ENCODE assay signal across 25 cellular contexts in the genomic region with DNA sequence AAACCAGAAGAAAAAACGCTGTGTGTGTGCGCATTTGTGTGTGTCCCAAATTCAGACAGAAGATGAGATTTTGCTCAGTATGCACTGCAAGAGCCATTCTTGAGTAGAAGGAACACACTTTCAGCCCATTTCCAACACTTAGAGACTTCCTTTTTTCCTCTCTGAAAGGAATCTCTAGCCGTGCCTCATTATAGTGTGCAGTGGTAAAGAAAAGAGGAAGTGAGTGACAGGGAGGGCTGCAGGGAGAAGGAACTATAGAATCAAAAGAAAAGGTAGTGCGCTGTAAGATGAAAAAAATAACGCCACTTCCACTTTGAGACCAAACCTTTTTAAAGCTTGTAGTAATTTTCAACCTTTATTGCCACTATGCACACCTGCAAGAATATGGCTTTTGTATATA.
DNase-seq lines count a peak whose midpoint lies in the region; ATAC-seq, FAIRE-seq and TF ChIP-seq lines count a peak whose summit lies in the region.
"Had no signal": no experiment of that assay in that cellular context is flagged by ENCODE, and none has a peak within 500 bp of the region (broad histone marks: within the 10 kb centered on the region; RNA-seq: fewer than 3 reads in every experiment).

No MANE protein-coding gene starts in this region.

- ATAC-seq in K562 (no peak), HG02588 (IDR thresholded peaks at IDR 0.05; ENCODE audit: unreplicated experiment) (no peak)

- no peaks in the 10 kb centered on the region for H3K9me3 ChIP-seq in OCI-LY3 (ENCODE audit: insufficient read depth, low read length)
- H3K9me3 ChIP-seq in K562 (replicated peaks; ENCODE audit: control insufficient read depth, insufficient read depth, low read depth, low read length) = no peaks in the 10 kb centered on the region
- H3K9me3 ChIP-seq in smooth muscle cell (replicated peaks; ENCODE audit: low read depth) = no peaks in the 10 kb centered on the region
- H3K9me3 ChIP-seq: heart left ventricle, vagina had no signal

- H3K27me3 ChIP-seq in OCI-LY3 (ENCODE audit: low read depth, low read length) (no peaks in the 10 kb centered on the region), K562 (ENCODE audit: control insufficient read depth in 2 of 2, insufficient read depth in 2 of 2, low read length in 2 of 2) (no peaks in the 10 kb centered on the region), smooth muscle cell (ENCODE audit: low read depth) (no peaks in the 10 kb centered on the region)
- H3K27me3 ChIP-seq: cardiac muscle cell, dorsolateral prefrontal cortex, heart left ventricle, vagina had no signal

- no peak for TF ChIP-seq CTCF in OCI-LY3 (IDR thresholded peaks at IDR 0.05; ENCODE audit: low read depth, low read length)
- TF ChIP-seq CTCF in K562 (IDR thresholded peaks at IDR 0.05 in 2 of 3, conservative IDR thresholded peaks at IDR 0.05 in 1 of 3; ENCODE audit: insufficient read depth in 2 of 3, low read depth in 1 of 3, low read length in 3 of 3) = no peak
- no peak for TF ChIP-seq CTCF in smooth muscle cell (IDR thresholded peaks at IDR 0.05; ENCODE audit: borderline replicate concordance, insufficient read depth, poor library complexity, severe bottlenecking)

- H4K20me1 ChIP-seq in OCI-LY3 (ENCODE audit: insufficient read depth, low read length) = no peaks in the 10 kb centered on the region
- no peaks in the 10 kb centered on the region for H4K20me1 ChIP-seq in K562 (replicated peaks; ENCODE audit: control insufficient read depth, insufficient read depth, low read length)
- H4K20me1 ChIP-seq in smooth muscle cell (ENCODE audit: low read depth) = no peaks in the 10 kb centered on the region

- CTCF ChIA-PET in K562 (lab: Yijun Ruan, JAX; ENCODE audit: low intra/inter-chr PET ratio) = no interaction called here

- H3K4me1 ChIP-seq in OCI-LY3 (ENCODE audit: low read length) (peaks cover 10% of the 10 kb centered on the region), K562 (replicated peaks in 1 of 2; ENCODE audit: control insufficient read depth in 2 of 2, insufficient read depth in 2 of 2, low read length in 2 of 2) (no peaks in the 10 kb centered on the region), smooth muscle cell (ENCODE audit: low read depth) (peaks cover 13% of the 10 kb centered on the region)
- H3K4me1 ChIP-seq: heart left ventricle, vagina had no signal

- TF ChIP-seq POLR2A in K562 (conservative IDR thresholded peaks at IDR 0.05) = no peak

- no peak overlapping the region for H2AFZ ChIP-seq in OCI-LY3 (ENCODE audit: low read depth, low read length)
- no peak overlapping the region for H2AFZ ChIP-seq in K562 (ENCODE audit: low read depth, low read length)
- peak overlapping the region; percentile 57 for H2AFZ ChIP-seq in smooth muscle cell (ENCODE audit: low read depth)
- H2AFZ ChIP-seq: PC-9 had no signal

- peak; percentile 85 for DNase-seq in KBM-7
- no peak for DNase-seq in K562 (ENCODE audit: extremely low read depth in 1 of 4, low spot score in 3 of 4)
- no peak for DNase-seq in smooth muscle cell (lab: John Stamatoyannopoulos, UW; ENCODE audit: unreplicated experiment)
- no peak for DNase-seq in ureter (ENCODE audit: low spot score)
- no peak for DNase-seq in ecto neural progenitor cell (ENCODE audit: low spot score)
- DNase-seq: activated CD4-positive, alpha-beta T cell treated with anti-CD3 and anti-CD28 coated beads for 4 hours; activated CD8-positive, alpha-beta memory T cell treated with anti-CD3 and anti-CD28 coated beads, Interleukin-2, amount 50 U/mL, for 48 hours; activated effector memory CD4-positive, alpha-beta T cell treated with anti-CD3 and anti-CD28 coated beads, Interleukin-2, amount 50 U/mL, for 16 hours; COR-L47; dorsolateral prefrontal cortex; heart left ventricle; HFFc6; naive B cell; NCI-H187; NCI-H446 treated with DMSO at 0.1 percent for 48 hours; PC-9; small intestine; stimulated activated CD4-positive, alpha-beta T cell treated with anti-CD3 and anti-CD28 coated beads, Interleukin-4, amount 100 ng/mL, for 4 hours; T1000 had no signal

- in situ Hi-C loops in KBM-7 (cut with MboI; ENCODE audit: low pct_unique_long_range_greater_than_20kb, low sequenced_read_pairs) = no loop called here
- in situ Hi-C loops in K562 (cut with MboI) = no loop called here

- no peak overlapping the region for H3K27ac ChIP-seq in OCI-LY3 (ENCODE audit: low read length)
- H3K27ac ChIP-seq in K562 (ENCODE audit: extremely low read depth, low read depth, low read length) = no peak overlapping the region
- H3K27ac ChIP-seq in smooth muscle cell (ENCODE audit: low read depth) = no peak overlapping the region
- H3K27ac ChIP-seq: cardiac muscle cell, dorsolateral prefrontal cortex, heart left ventricle, PC-9, vagina had no signal

- TF ChIP-seq RAD21 in K562 (CRISPR knock-in tag; conservative IDR thresholded peaks at IDR 0.05 in 1 of 2, IDR thresholded peaks at IDR 0.05 in 1 of 2) = no peak

- 0% methylated on average over 4 of the region's 5 CpGs for WGBS in K562 (ENCODE audit: insufficient coverage, low coverage, missing lambda C conversion rate)
- 68% methylated on average over 5 of the region's 5 CpGs for WGBS in smooth muscle cell (ENCODE audit: low lambda C conversion rate)

- H3K4me3 ChIP-seq in OCI-LY3 (ENCODE audit: low read length) (peak overlapping the region; percentile 33), K562 (no peak overlapping the region), smooth muscle cell (no peak overlapping the region)
- H3K4me3 ChIP-seq: cardiac muscle cell, dorsolateral prefrontal cortex, heart left ventricle, lung, PC-9, vagina had no signal

- H3K36me3 ChIP-seq in OCI-LY3 (replicated peaks; ENCODE audit: low read depth, low read length) (no peaks in the 10 kb centered on the region), K562 (ENCODE audit: control insufficient read depth, insufficient read depth, low read length) (no peaks in the 10 kb centered on the region), smooth muscle cell (ENCODE audit: low read depth) (no peaks in the 10 kb centered on the region)
- H3K36me3 ChIP-seq: cardiac muscle cell, heart left ventricle, vagina had no signal

- H3F3A ChIP-seq in smooth muscle cell (ENCODE audit: low read depth) = no peaks in the 10 kb centered on the region

- intact Hi-C loops in K562 (cut with micrococcal nuclease) = no loop called here

- no peak for TF ChIP-seq EP300 in K562 (IDR thresholded peaks at IDR 0.05; ENCODE audit: low read length)

- peak overlapping the region; percentile 66 for H3K4me2 ChIP-seq in OCI-LY3 (ENCODE audit: low read length)
- no peak overlapping the region for H3K4me2 ChIP-seq in K562 (ENCODE audit: insufficient read depth, low read length)
- H3K4me2 ChIP-seq in smooth muscle cell = no peak overlapping the region
- H3K4me2 ChIP-seq: PC-9 had no signal

- POLR2A ChIA-PET in K562 (lab: Yijun Ruan, JAX) = no interaction called here

- no TSS peak for BruUV-seq in K562 (replicated peaks; lab: Mats Ljungman, UMichigan)

- H3K9ac ChIP-seq in OCI-LY3 (ENCODE audit: low read length) (no peak overlapping the region), K562 (ENCODE audit: insufficient read depth in 1 of 2, low read depth in 2 of 2, low read length in 2 of 2) (no peak overlapping the region), smooth muscle cell (ENCODE audit: low read depth) (no peak overlapping the region)

- H3K9me1 ChIP-seq in K562 (ENCODE audit: control insufficient read depth, insufficient read depth, low read length) = no peaks in the 10 kb centered on the region

- H3K79me2 ChIP-seq in OCI-LY3 (ENCODE audit: low read length) (no peaks in the 10 kb centered on the region), K562 (ENCODE audit: control insufficient read depth, insufficient read depth, low read length) (no peaks in the 10 kb centered on the region), smooth muscle cell (ENCODE audit: low read depth) (no peaks in the 10 kb centered on the region)

- no peak for FAIRE-seq in K562 (lab: Jason Lieb, UNC)
- FAIRE-seq: HTR-8/SVneo, small intestine had no signal

TF ChIP-seq in K562, 482 proteins besides CTCF, POLR2A, EP300 and RAD21:
- no peak for TF ChIP-seq PPARD (CRISPR knock-in tag; IDR thresholded peaks at IDR 0.05)
- peak; percentile 48 for TF ChIP-seq SPI1 (IDR thresholded peaks at IDR 0.05; ENCODE audit: borderline replicate concordance, low read depth, low read length)
- TF ChIP-seq GATA2 (CRISPR knock-in tag; IDR thresholded peaks at IDR 0.05) = no peak
- TF ChIP-seq POLR3G (IDR thresholded peaks at IDR 0.05; ENCODE audit: extremely low read depth, insufficient read length, insufficient replicate concordance) = no peak
